In the genomic region with DNA sequence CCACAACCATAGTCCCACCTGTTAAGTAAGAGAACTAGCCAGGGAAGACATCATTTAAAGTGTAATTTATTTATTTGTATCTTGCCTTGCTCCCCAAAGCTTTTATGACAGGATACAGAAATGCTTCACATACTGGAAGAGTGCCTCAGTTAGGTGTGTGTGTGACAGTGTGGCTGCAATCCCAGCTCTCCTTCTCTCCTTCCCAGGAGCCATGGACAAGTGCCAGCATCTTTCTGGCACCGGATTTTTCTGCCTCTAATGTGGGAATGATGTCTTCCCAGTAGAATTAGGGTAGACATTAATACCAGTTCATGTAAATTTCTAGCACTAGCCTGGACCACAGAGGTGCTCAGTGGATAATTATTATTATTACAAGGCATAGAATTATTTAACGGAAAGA, we compare ENCODE assay signal across 19 cellular contexts. TPM values are rescaled to one million over a fixed set of nuclear protein-coding genes. Genes with fewer than 3 reads are reported as not detected.
A peak's percentile ranks its signal among the peaks of the same experiment; 100 is the strongest.
DNase-seq lines count a peak whose midpoint lies in the region; ATAC-seq, FAIRE-seq and TF ChIP-seq lines count a peak whose summit lies in the region.
"Had no signal": no experiment of that assay in that cellular context is flagged by ENCODE, and none has a peak within 500 bp of the region (broad histone marks: within the 10 kb centered on the region; RNA-seq: fewer than 3 reads in every experiment).

No MANE protein-coding gene starts in this region.

- H3K4me3 Mint-ChIP-seq in GM23338 (no peak overlapping the region), astrocyte (ENCODE audit: unreplicated experiment) (no peak overlapping the region)
- H3K4me3 Mint-ChIP-seq: immature natural killer cell; stimulated activated memory B cell treated with anti-CD40 and anti-IgM and Interleukin-4, amounts not matched to agents 10 μg/mL and 1 μg/mL and 100 μg/mL, for 72 hours; T-helper 1 cell treated with Interleukin-12 subunit alpha and Interleukin-12 subunit beta and Interleukin-4 antibody, amounts not matched to agents 30 μg/mL and 1 μg/mL, for 36 hours had no signal

- H3K27ac ChIP-seq in GM23338 (ENCODE audit: low read depth) (no peak overlapping the region; the same call in 1 of the 2 replicates), astrocyte (ENCODE audit: low read depth, low read length) (no peak overlapping the region)
- H3K27ac ChIP-seq: HL-60, right lobe of liver, thoracic aorta had no signal

- H3K9me2 ChIP-seq in GM23338 (ENCODE audit: insufficient read depth): peaks cover 3% of the 10 kb centered on the region; the same call in 1 of the 2 replicates

- peaks cover 8% of the 10 kb centered on the region; the same call in 1 of the 2 replicates for H3F3A ChIP-seq in GM23338 (replicated peaks; ENCODE audit: low read depth)

- H3K4me2 ChIP-seq in GM23338 (0 out of 2 replicates have a peak overlapping the region, but pooled peaks have one; percentile 45), astrocyte (ENCODE audit: low read length) (no peak overlapping the region)

- H3K27me3 Mint-ChIP-seq in GM23338 (ENCODE audit: insufficient read depth, low read depth, poor library complexity) (no peaks in the 10 kb centered on the region), astrocyte (ENCODE audit: low read depth, unreplicated experiment) (no peaks in the 10 kb centered on the region)
- H3K27me3 Mint-ChIP-seq: stimulated activated memory B cell treated with anti-CD40 and anti-IgM and Interleukin-4, amounts not matched to agents 10 μg/mL and 1 μg/mL and 100 μg/mL, for 72 hours had no signal

- ATAC-seq in GM23338 (no peak), GM21381 (IDR thresholded peaks at IDR 0.05; ENCODE audit: unreplicated experiment) (no peak), HG03175 (IDR thresholded peaks at IDR 0.05; ENCODE audit: unreplicated experiment) (no peak)
- ATAC-seq: right lobe of liver; stimulated activated memory B cell treated with anti-CD40 and anti-IgM and Interleukin-4, amounts not matched to agents 10 μg/mL and 1 μg/mL and 100 μg/mL, for 72 hours had no signal

- FAIRE-seq in astrocyte (lab: Jason Lieb, UNC): no peak
- FAIRE-seq: GM12892 had no signal

- H3K27ac Mint-ChIP-seq in GM23338 (peak overlapping the region; percentile 95), astrocyte (ENCODE audit: unreplicated experiment) (no peak overlapping the region)
- H3K27ac Mint-ChIP-seq: immature natural killer cell; stimulated activated memory B cell treated with anti-CD40 and anti-IgM and Interleukin-4, amounts not matched to agents 10 μg/mL and 1 μg/mL and 100 μg/mL, for 72 hours; T-helper 1 cell treated with Interleukin-12 subunit alpha and Interleukin-12 subunit beta and Interleukin-4 antibody, amounts not matched to agents 30 μg/mL and 1 μg/mL, for 36 hours had no signal

- DNase-seq in EH (ENCODE audit: low read depth) (peak; percentile 50), GM23338 (ENCODE audit: low spot score) (no peak), astrocyte (ENCODE audit: low read depth) (peak; percentile 12), midbrain (lab: John Stamatoyannopoulos, UW) (peak; percentile 32), T1000 (lab: John Stamatoyannopoulos, UW) (no peak)
- DNase-seq: activated CD4-positive, alpha-beta T cell treated with anti-CD3 and anti-CD28 coated beads, Interleukin-2, amount 50 U/mL, for 1 hour; activated gamma-delta T cell; immature natural killer cell; NCI-H187; NCI-H524; right lobe of liver; SHP77 treated with DMSO at 0.1 percent for 48 hours had no signal

- H3K4me3 ChIP-seq in GM23338 (no peak overlapping the region), astrocyte (ENCODE audit: insufficient read depth, low read depth, low read length) (no peak overlapping the region)
- H3K4me3 ChIP-seq: right lobe of liver, thoracic aorta had no signal

- H3K9me3 Mint-ChIP-seq in GM23338: peaks cover 17% of the 10 kb centered on the region
- peaks cover 7% of the 10 kb centered on the region for H3K9me3 Mint-ChIP-seq in astrocyte (ENCODE audit: unreplicated experiment)

- no peaks in the 10 kb centered on the region for H4K20me1 ChIP-seq in GM23338 (replicated peaks; ENCODE audit: insufficient read depth)
- H4K20me1 ChIP-seq in astrocyte (ENCODE audit: insufficient read depth, low read length): no peaks in the 10 kb centered on the region

- H3K4me1 Mint-ChIP-seq in GM23338 (peaks cover 27% of the 10 kb centered on the region), astrocyte (ENCODE audit: low read depth, unreplicated experiment) (no peaks in the 10 kb centered on the region)
- H3K4me1 Mint-ChIP-seq: immature natural killer cell; stimulated activated memory B cell treated with anti-CD40 and anti-IgM and Interleukin-4, amounts not matched to agents 10 μg/mL and 1 μg/mL and 100 μg/mL, for 72 hours had no signal

- H3K27me3 ChIP-seq in GM23338 (ENCODE audit: insufficient read depth) (no peaks in the 10 kb centered on the region), astrocyte (ENCODE audit: insufficient read depth, low read length) (peaks cover 4% of the 10 kb centered on the region)
- H3K27me3 ChIP-seq: right lobe of liver had no signal

- H3K4me1 ChIP-seq in GM23338 (ENCODE audit: insufficient read depth): peaks cover 21% of the 10 kb centered on the region
- no peaks in the 10 kb centered on the region for H3K4me1 ChIP-seq in astrocyte (ENCODE audit: insufficient read depth, low read length)
- H3K4me1 ChIP-seq: right lobe of liver had no signal

- H3K79me2 ChIP-seq in GM23338 (replicated peaks; ENCODE audit: insufficient read depth): peaks cover 24% of the 10 kb centered on the region
- H3K79me2 ChIP-seq in astrocyte (ENCODE audit: insufficient read depth, low read length): no peaks in the 10 kb centered on the region

- TF ChIP-seq CTCF in GM23338 (conservative IDR thresholded peaks at IDR 0.05; ENCODE audit: low read depth in 2 of 2) (no peak), astrocyte (IDR thresholded peaks at IDR 0.05; ENCODE audit: insufficient read depth, low read depth, low read length) (no peak)

- H3K9me3 ChIP-seq in astrocyte (ENCODE audit: insufficient read depth, low read depth, low read length): no peaks in the 10 kb centered on the region
- H3K9me3 ChIP-seq: right lobe of liver, thoracic aorta had no signal

- peaks cover 26% of the 10 kb centered on the region for H3K36me3 Mint-ChIP-seq in GM23338 (ENCODE audit: low read depth)
- peaks cover 3% of the 10 kb centered on the region for H3K36me3 Mint-ChIP-seq in astrocyte (ENCODE audit: low read depth, unreplicated experiment)

- peaks cover 11% of the 10 kb centered on the region for H3K36me3 ChIP-seq in GM23338 (ENCODE audit: insufficient read depth)
- no peaks in the 10 kb centered on the region for H3K36me3 ChIP-seq in astrocyte (ENCODE audit: insufficient read depth, low read length)
- H3K36me3 ChIP-seq: right lobe of liver had no signal

- H3K9ac ChIP-seq in astrocyte (ENCODE audit: low read length): no peak overlapping the region

- H2AFZ ChIP-seq in GM23338 (no peak overlapping the region), astrocyte (ENCODE audit: low read depth, low read length) (no peak overlapping the region)

TF ChIP-seq in GM23338, 12 proteins besides CTCF, POLR2A, EP300 and RAD21:
- TF ChIP-seq ZNF114 (CRISPR knock-in tag; IDR thresholded peaks at IDR 0.05) (no peak), CREB1 (CRISPR knock-in tag; IDR thresholded peaks at IDR 0.05; ENCODE audit: low read depth) (no peak)

RNA-seq across cellular contexts. Expression of gene ATXN7L1, which starts 30.3 kb away (rescaled TPM):
- total RNA-seq in GM23338 (2014; rRNA removed; shearing (Covaris generic)): 19.4 and 29.8 TPM in 2 replicates
- polyA plus RNA-seq in GM23338 (2016; fragmentation: Nextera tagmentation; extraction: Ambion mirVana): 20.6 and 22.8 TPM in 2 replicates
- total RNA-seq in astrocyte: 7.1 and 7.6 TPM in 2 replicates

RNA-seq across cellular contexts. Expression of gene CDHR3, which starts 56.4 kb away (rescaled TPM):
- 6.7 and 12.2 TPM in 2 replicates for total RNA-seq in GM23338 (2014; rRNA removed; shearing (Covaris generic))
- polyA plus RNA-seq in GM23338 (2016; fragmentation: Nextera tagmentation; extraction: Ambion mirVana): 4.9 and 5.1 TPM in 2 replicates
- total RNA-seq in astrocyte: 1.8 and 3.1 TPM in 2 replicates

Comparison
In these comparisons a context has a peak if more than half of its experiments do, and no peak if none do; other contexts are left out.
1. DNase-seq: peak in EH (single experiment), astrocyte (single experiment) and midbrain (single experiment); none in GM23338 (single experiment) and T1000 (single experiment).